In the genomic region with DNA sequence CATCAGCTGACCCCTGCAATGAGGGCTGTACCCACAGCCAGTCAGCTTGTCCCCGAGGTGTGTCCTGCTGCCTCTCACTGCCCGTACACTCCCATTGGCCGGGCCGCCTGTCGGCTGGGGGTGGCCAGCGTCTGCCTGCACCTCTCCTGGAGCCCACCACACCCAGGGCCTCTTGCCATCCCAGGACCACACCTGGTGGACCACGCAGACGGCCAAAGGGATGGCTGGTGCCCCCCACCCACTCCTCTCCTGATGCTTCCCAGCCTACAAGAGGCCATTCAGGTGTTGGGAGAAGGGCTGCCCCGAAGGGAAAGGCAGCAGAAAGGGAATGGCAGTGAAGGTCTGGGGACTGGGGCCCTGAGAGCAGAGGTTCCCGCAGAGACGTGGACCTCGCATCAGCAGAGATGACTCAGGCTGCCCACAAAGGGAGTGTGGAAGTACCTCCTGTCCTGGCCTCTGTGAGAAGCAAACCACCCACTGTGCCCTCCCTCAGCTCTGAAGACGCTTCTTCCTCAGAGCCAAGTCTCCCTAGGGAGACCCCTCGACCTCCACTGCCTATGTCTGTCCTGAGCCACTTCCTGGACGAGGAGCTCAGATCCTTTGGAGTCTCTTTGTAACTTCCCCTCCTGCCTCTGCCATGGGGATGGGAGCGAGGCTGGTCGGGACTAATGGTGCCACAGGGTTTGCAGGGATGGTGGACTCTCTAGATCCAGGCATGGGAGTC, we compare ENCODE assay signal across 9 cellular contexts.
DNase-seq lines count a peak whose midpoint lies in the region; TF ChIP-seq lines count a peak whose summit lies in the region.
"Had no signal": no experiment of that assay in that cellular context is flagged by ENCODE, and none has a peak within 500 bp of the region (broad histone marks: within the 10 kb centered on the region; RNA-seq: fewer than 3 reads in every experiment).

No MANE protein-coding gene starts in this region.

- H3K36me3 ChIP-seq in H7 (replicated peaks; ENCODE audit: control insufficient read depth, insufficient read depth, low read length): peaks cover 5% of the 10 kb centered on the region

- peak; percentile 22 for DNase-seq in activated CD4-positive, alpha-beta T cell treated with anti-CD3 and anti-CD28 coated beads for 48 hours
- no peak for DNase-seq in activated CD4-positive, alpha-beta T cell treated with anti-CD3 and anti-CD28 coated beads for 4 hours
- DNase-seq in glomerular visceral epithelial cell (ENCODE audit: extremely low spot score) (peak; percentile 89), substantia nigra (lab: John Stamatoyannopoulos, UW) (no peak), GM10266 (ENCODE audit: extremely low spot score) (no peak), NCI-H510A treated with DMSO at 0.1 percent for 48 hours (lab: John Stamatoyannopoulos, UW) (no peak), H7 (no peak)

- no peak overlapping the region for H3K4me3 ChIP-seq in H7 (ENCODE audit: insufficient read depth, low read depth, low read length)

- TF ChIP-seq CTCF in VCaP (conservative IDR thresholded peaks at IDR 0.05) (no peak), GM10266 (IDR thresholded peaks at IDR 0.05; ENCODE audit: control insufficient read depth, insufficient read depth, low read depth, missing control alignments) (no peak)

- no peaks in the 10 kb centered on the region for H3K27me3 ChIP-seq in H7 (ENCODE audit: control insufficient read depth, insufficient read depth, low read length)

- H3K27ac ChIP-seq in VCaP (peak overlapping the region; percentile 60), substantia nigra (ENCODE audit: low read depth, low read length, poor library complexity, severe bottlenecking) (peak overlapping the region; percentile 74)
- H3K27ac ChIP-seq: HL-60 had no signal

Comparison
In these comparisons a context has a peak if more than half of its experiments do, and no peak if none do; other contexts are left out.
1. DNase-seq: peak in activated CD4-positive, alpha-beta T cell treated with anti-CD3 and anti-CD28 coated beads for 48 hours (single experiment) and glomerular visceral epithelial cell (single experiment); none in activated CD4-positive, alpha-beta T cell treated with anti-CD3 and anti-CD28 coated beads for 4 hours (0 of 2), substantia nigra (0 of 49), GM10266 (single experiment), NCI-H510A treated with DMSO at 0.1 percent for 48 hours (single experiment) and H7 (single experiment).